15 cellular contexts compared by ENCODE assay signal in genomic region chr1:23930861-23931471, GRCh38. TPM values are rescaled to one million over a fixed set of nuclear protein-coding genes. Genes with fewer than 3 reads are reported as not detected.
A peak's percentile ranks its signal among the peaks of the same experiment; 100 is the strongest.
DNase-seq lines count a peak whose midpoint lies in the region; ATAC-seq and TF ChIP-seq lines count a peak whose summit lies in the region.
"Had no signal": no experiment of that assay in that cellular context is flagged by ENCODE, and none has a peak within 500 bp of the region (broad histone marks: within the 10 kb centered on the region; RNA-seq: fewer than 3 reads in every experiment).

No MANE protein-coding gene starts in this region.

- H3K27ac ChIP-seq in breast epithelium (peak overlapping the region; percentile 37 to 54), mesenchymal stem cell (ENCODE audit: low read length, poor library complexity, severe bottlenecking) (peak overlapping the region; percentile 100)
- H3K27ac ChIP-seq: heart right ventricle, right atrium auricular region had no signal

- intact Hi-C loops in breast epithelium (cut with DNase I; ENCODE audit: low total_unique reads): no loop called here
- intact Hi-C loops in activated CD4-positive, alpha-beta memory T cell treated with anti-CD3 and anti-CD28 coated beads for 36 hours (cut with micrococcal nuclease): no loop called here

- no peak for TF ChIP-seq POLR2A in breast epithelium (IDR thresholded peaks at IDR 0.05)

- DNase-seq in NOMO-1 treated with DMSO at 0.1 percent for 48 hours (lab: John Stamatoyannopoulos, UW; ENCODE audit: unreplicated experiment) (peak; percentile 54), NOMO-1 treated with dmso at 0.1 percent for 144 hours (lab: John Stamatoyannopoulos, UW; ENCODE audit: unreplicated experiment) (no peak), breast epithelium (ENCODE audit: low spot score in 2 of 2) (no peak), mesenchymal stem cell (peak; percentile 45), DMS79 (lab: John Stamatoyannopoulos, UW) (no peak), anterior cingulate cortex (lab: John Stamatoyannopoulos, UW) (no peak)
- no peak for DNase-seq in activated CD4-positive, alpha-beta memory T cell treated with anti-CD3 and anti-CD28 coated beads for 36 hours
- DNase-seq: 8988T, heart right ventricle, NCI-H146, substantia nigra had no signal

- no peaks in the 10 kb centered on the region for H3K9me3 Mint-ChIP-seq in activated CD4-positive, alpha-beta memory T cell treated with anti-CD3 and anti-CD28 coated beads for 36 hours
- H3K9me3 Mint-ChIP-seq: activated naive CD4-positive, alpha-beta T cell treated with anti-CD3 and anti-CD28 coated beads, Interleukin-2, amount 50 U/mL, for 24 hours; T-helper 1 cell treated with Interleukin-12 subunit alpha and Interleukin-12 subunit beta and Interleukin-4 antibody, amounts not matched to agents 30 μg/mL and 1 μg/mL, for 36 hours had no signal

- H3K18ac ChIP-seq in mesenchymal stem cell (ENCODE audit: low read depth in 1 of 2, low read length in 2 of 2): no peak overlapping the region

- no peak overlapping the region for H3K4ac ChIP-seq in mesenchymal stem cell (ENCODE audit: low read depth in 1 of 2, low read length in 2 of 2)

- peak overlapping the region; percentile 61 for H3K4me2 ChIP-seq in mesenchymal stem cell (ENCODE audit: low read length, poor library complexity, severe bottlenecking)

- no peak overlapping the region for H3K14ac ChIP-seq in mesenchymal stem cell (ENCODE audit: low read length in 2 of 2)

- WGBS in mesenchymal stem cell: 58% methylated on average over 11 of the region's 11 CpGs

- H2AFZ ChIP-seq in mesenchymal stem cell (ENCODE audit: low read depth, low read length): no peak overlapping the region

- no peak overlapping the region for H4K8ac ChIP-seq in mesenchymal stem cell (ENCODE audit: low read length)

- H2BK120ac ChIP-seq in mesenchymal stem cell (ENCODE audit: low read depth, low read length): no peak overlapping the region

- no peaks in the 10 kb centered on the region for H3K36me3 Mint-ChIP-seq in activated CD4-positive, alpha-beta memory T cell treated with anti-CD3 and anti-CD28 coated beads for 36 hours
- H3K36me3 Mint-ChIP-seq: activated naive CD4-positive, alpha-beta T cell treated with anti-CD3 and anti-CD28 coated beads, Interleukin-2, amount 50 U/mL, for 24 hours had no signal

- H3K36me3 ChIP-seq in breast epithelium: no peaks in the 10 kb centered on the region
- H3K36me3 ChIP-seq in mesenchymal stem cell (ENCODE audit: control insufficient read depth in 1 of 2, insufficient read depth in 2 of 2, low read depth in 1 of 2, low read length in 2 of 2): no peaks in the 10 kb centered on the region
- H3K36me3 ChIP-seq: heart right ventricle, right atrium auricular region had no signal

- TF ChIP-seq CTCF in breast epithelium (IDR thresholded peaks at IDR 0.05): no peak

- H3K9ac ChIP-seq in mesenchymal stem cell (ENCODE audit: low read length): peak overlapping the region; percentile 79

- no peak overlapping the region for H3K4me3 Mint-ChIP-seq in activated CD4-positive, alpha-beta memory T cell treated with anti-CD3 and anti-CD28 coated beads for 36 hours
- H3K4me3 Mint-ChIP-seq: activated naive CD4-positive, alpha-beta T cell treated with anti-CD3 and anti-CD28 coated beads, Interleukin-2, amount 50 U/mL, for 24 hours; T-helper 1 cell treated with Interleukin-12 subunit alpha and Interleukin-12 subunit beta and Interleukin-4 antibody, amounts not matched to agents 30 μg/mL and 1 μg/mL, for 36 hours had no signal

- H3K4me3 ChIP-seq in breast epithelium (peak overlapping the region in 2 of 3 donors; percentile 11 to 27), mesenchymal stem cell (ENCODE audit: insufficient read depth in 1 of 2, low read depth in 1 of 2, low read length in 2 of 2) (peak overlapping the region in 1 of 2 experiments; percentile 52)
- H3K4me3 ChIP-seq: heart right ventricle, right atrium auricular region had no signal

- H3K27ac Mint-ChIP-seq in activated CD4-positive, alpha-beta memory T cell treated with anti-CD3 and anti-CD28 coated beads for 36 hours: no peak overlapping the region
- H3K27ac Mint-ChIP-seq: activated naive CD4-positive, alpha-beta T cell treated with anti-CD3 and anti-CD28 coated beads, Interleukin-2, amount 50 U/mL, for 24 hours; T-helper 1 cell treated with Interleukin-12 subunit alpha and Interleukin-12 subunit beta and Interleukin-4 antibody, amounts not matched to agents 30 μg/mL and 1 μg/mL, for 36 hours had no signal

- POLR2A ChIA-PET in activated CD4-positive, alpha-beta memory T cell treated with anti-CD3 and anti-CD28 coated beads for 36 hours (lab: Charles Lee): no interaction called here

- H3K9me3 ChIP-seq in breast epithelium (no peaks in the 10 kb centered on the region), mesenchymal stem cell (ENCODE audit: control insufficient read depth, low read length) (no peaks in the 10 kb centered on the region)
- H3K9me3 ChIP-seq: heart right ventricle, right atrium auricular region had no signal

- ATAC-seq in HG03565 (IDR thresholded peaks at IDR 0.05; ENCODE audit: unreplicated experiment): no peak
- ATAC-seq: heart right ventricle had no signal

- no peaks in the 10 kb centered on the region for H3K4me1 Mint-ChIP-seq in activated CD4-positive, alpha-beta memory T cell treated with anti-CD3 and anti-CD28 coated beads for 36 hours (ENCODE audit: low read depth)
- H3K4me1 Mint-ChIP-seq: activated naive CD4-positive, alpha-beta T cell treated with anti-CD3 and anti-CD28 coated beads, Interleukin-2, amount 50 U/mL, for 24 hours had no signal

- H3K4me1 ChIP-seq in breast epithelium (no peaks in the 10 kb centered on the region), mesenchymal stem cell (ENCODE audit: control insufficient read depth, insufficient read depth, low read depth, low read length) (peaks cover 3% of the 10 kb centered on the region)
- H3K4me1 ChIP-seq: right atrium auricular region had no signal

- CTCF ChIA-PET in activated CD4-positive, alpha-beta memory T cell treated with anti-CD3 and anti-CD28 coated beads for 36 hours (lab: Charles Lee): no interaction called here

- peak overlapping the region; percentile 99 for H2BK5ac ChIP-seq in mesenchymal stem cell (ENCODE audit: low read depth, low read length, poor library complexity, severe bottlenecking)

- no peak overlapping the region for H2BK15ac ChIP-seq in mesenchymal stem cell (ENCODE audit: low read depth, poor library complexity, severe bottlenecking)

- no peak overlapping the region for H4K91ac ChIP-seq in mesenchymal stem cell (ENCODE audit: low read length)

- no peaks in the 10 kb centered on the region for H3K79me1 ChIP-seq in mesenchymal stem cell (replicated peaks; ENCODE audit: low read length, poor library complexity, severe bottlenecking)

- peaks cover 3% of the 10 kb centered on the region for H3K27me3 Mint-ChIP-seq in activated CD4-positive, alpha-beta memory T cell treated with anti-CD3 and anti-CD28 coated beads for 36 hours
- H3K27me3 Mint-ChIP-seq: activated naive CD4-positive, alpha-beta T cell treated with anti-CD3 and anti-CD28 coated beads, Interleukin-2, amount 50 U/mL, for 24 hours had no signal

- H3K27me3 ChIP-seq in breast epithelium: no peaks in the 10 kb centered on the region
- peaks cover 0 to 7% of the 10 kb centered on the region in 2 experiments for H3K27me3 ChIP-seq in mesenchymal stem cell (ENCODE audit: control insufficient read depth in 1 of 2, insufficient read depth in 1 of 2, low read length in 2 of 2)
- H3K27me3 ChIP-seq: heart right ventricle, right atrium auricular region had no signal

- no peak overlapping the region for H3K23ac ChIP-seq in mesenchymal stem cell (ENCODE audit: low read length in 2 of 2)

- H2BK12ac ChIP-seq in mesenchymal stem cell (ENCODE audit: low read length in 2 of 2): no peak overlapping the region

- H2AK5ac ChIP-seq in mesenchymal stem cell (ENCODE audit: low read length, severe bottlenecking): no peak overlapping the region

RNA-seq across cellular contexts. Expression of gene CNR2, which starts 17.8 kb away (rescaled TPM):
- under 1 TPM in 1 of 3 donors, not detected in 2; under 0.01 TPM for total RNA-seq in breast epithelium
- not detected for polyA plus RNA-seq in mesenchymal stem cell (2013, experiment 1 of 2)
- polyA plus RNA-seq in mesenchymal stem cell (2013, experiment 2 of 2): not detected
- total RNA-seq in activated CD4-positive, alpha-beta memory T cell treated with anti-CD3 and anti-CD28 coated beads for 36 hours: not detected

RNA-seq across cellular contexts. Expression of gene PNRC2, which starts 28.7 kb away (rescaled TPM):
- 100 to 1,000 TPM; 126 to 163 (median 134) TPM for total RNA-seq in breast epithelium
- polyA plus RNA-seq in mesenchymal stem cell (2013, experiment 1 of 2): 74.1 TPM
- 72.8 TPM for polyA plus RNA-seq in mesenchymal stem cell (2013, experiment 2 of 2)
- 100 to 1,000 TPM; 116 to 120 TPM for total RNA-seq in activated CD4-positive, alpha-beta memory T cell treated with anti-CD3 and anti-CD28 coated beads for 36 hours

RNA-seq across cellular contexts. Expression of gene SRSF10, which starts 49.2 kb away (rescaled TPM):
- total RNA-seq in breast epithelium: 100 to 1,000 TPM in 2 of 3 donors, 10 to 100 TPM in 1; 99.4 to 156 (median 116) TPM
- polyA plus RNA-seq in mesenchymal stem cell (2013, experiment 1 of 2): 56.5 TPM
- 54.6 TPM for polyA plus RNA-seq in mesenchymal stem cell (2013, experiment 2 of 2)
- 100 to 1,000 TPM; 175 to 184 TPM for total RNA-seq in activated CD4-positive, alpha-beta memory T cell treated with anti-CD3 and anti-CD28 coated beads for 36 hours

Comparison
In these comparisons a context has a peak if more than half of its experiments do, and no peak if none do; other contexts are left out.
1. DNase-seq: peak in NOMO-1 treated with DMSO at 0.1 percent for 48 hours (single experiment) and mesenchymal stem cell (single experiment); none in NOMO-1 treated with dmso at 0.1 percent for 144 hours (single experiment), breast epithelium (0 of 2), activated CD4-positive, alpha-beta memory T cell treated with anti-CD3 and anti-CD28 coated beads for 36 hours (single experiment), DMS79 (single experiment) and anterior cingulate cortex (0 of 58).